ENCODE assay signal across 11 cellular contexts in the genomic region with DNA sequence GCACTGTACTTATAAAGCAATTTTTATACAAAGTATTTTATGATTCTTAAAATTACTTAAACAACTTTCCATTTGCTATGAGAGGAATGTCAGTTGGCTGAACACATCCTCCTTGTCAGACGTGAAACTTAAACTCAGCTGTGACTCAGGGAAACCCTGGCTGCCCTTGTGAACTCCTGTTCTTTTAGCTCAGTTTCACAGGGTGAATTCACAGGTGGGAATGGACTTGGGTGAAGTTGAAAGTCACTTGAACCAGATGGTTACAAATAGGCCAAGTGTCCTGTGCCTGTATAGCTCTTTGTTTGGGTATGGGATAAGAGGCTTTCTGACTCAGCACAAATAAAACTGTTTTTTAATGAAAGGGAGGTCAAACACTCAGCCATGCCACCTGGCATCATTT.
DNase-seq lines count a peak whose midpoint lies in the region; ATAC-seq and TF ChIP-seq lines count a peak whose summit lies in the region.
"Had no signal": no experiment of that assay in that cellular context is flagged by ENCODE, and none has a peak within 500 bp of the region (broad histone marks: within the 10 kb centered on the region; RNA-seq: fewer than 3 reads in every experiment).

No MANE protein-coding gene starts in this region.

- no peaks in the 10 kb centered on the region for H3K9me2 ChIP-seq in GM23248 (ENCODE audit: insufficient read depth)

- H3K36me3 ChIP-seq in GM23248 (ENCODE audit: low read depth) (no peaks in the 10 kb centered on the region), skeletal muscle tissue (ENCODE audit: control insufficient read depth in 3 of 3, insufficient read depth in 3 of 3, low read length in 3 of 3) (no peaks in the 10 kb centered on the region)

- no peak overlapping the region for H3K9ac ChIP-seq in GM23248
- no peak overlapping the region for H3K9ac ChIP-seq in skeletal muscle tissue (ENCODE audit: low read depth in 1 of 3, low read length in 3 of 3)

- no peak for TF ChIP-seq CTCF in fibroblast of the aortic adventitia (IDR thresholded peaks at IDR 0.05; ENCODE audit: insufficient read depth, low read length)

- in situ Hi-C loops in GM23248 (cut with MboI), result loop anchor here (25.0 kb wide), 1 partner anchor 213 kb away; the partner anchor contains the start of gene TMEM47

- H4K20me1 ChIP-seq in GM23248 (ENCODE audit: insufficient read depth), result no peaks in the 10 kb centered on the region

- H3K27me3 ChIP-seq in GM23248 (replicated peaks; ENCODE audit: insufficient read depth), result no peaks in the 10 kb centered on the region
- H3K27me3 ChIP-seq in skeletal muscle tissue (ENCODE audit: control insufficient read depth in 3 of 3, insufficient read depth in 3 of 3, low read length in 3 of 3), result no peaks in the 10 kb centered on the region

- no peaks in the 10 kb centered on the region for H3K79me2 ChIP-seq in GM23248 (ENCODE audit: insufficient read depth)

- WGBS in GM23248 (ENCODE audit: low coverage in 1 of 2, low lambda C conversion rate in 2 of 2, missing lambda C conversion rate in 2 of 2), 2 experiments, result 0% methylated on average over 1 of the region's 1 CpG

- H3K27ac ChIP-seq in GM23248 (peak overlapping the region; percentile 46), skeletal muscle tissue (ENCODE audit: low read depth, low read length) (peak overlapping the region; percentile 37)

- H3K4me1 ChIP-seq in GM23248 (ENCODE audit: insufficient read depth) (peaks cover 36% of the 10 kb centered on the region), skeletal muscle tissue (ENCODE audit: control insufficient read depth in 3 of 3, insufficient read depth in 3 of 3, low read length in 3 of 3) (peaks cover 0 to 6% (median 2%) of the 10 kb centered on the region in 3 donors)

- peak; percentile 61 for DNase-seq in GM23248
- DNase-seq in SHP77 (lab: John Stamatoyannopoulos, UW), result peak; percentile 48 to 53
- DNase-seq in fibroblast of the aortic adventitia (ENCODE audit: low read depth), result peak; percentile 72
- DNase-seq in cerebellar cortex (ENCODE audit: low spot score), result no peak
- DNase-seq: activated naive CD8-positive, alpha-beta T cell treated with anti-CD3 and anti-CD28 coated beads, Interleukin-2, amount 50 U/mL, for 24 hours; DND-41; NCI-H1694 treated with DMSO at 0.1 percent for 48 hours had no signal

- no peak overlapping the region for H2AFZ ChIP-seq in GM23248

- H3K4me2 ChIP-seq in GM23248 (ENCODE audit: unreplicated experiment), result no peak overlapping the region

- H3K9me3 ChIP-seq in GM23248 (ENCODE audit: low read depth) (no peaks in the 10 kb centered on the region), skeletal muscle tissue (ENCODE audit: control insufficient read depth in 3 of 3, low read length in 3 of 3) (no peaks in the 10 kb centered on the region)

- H3K4me3 ChIP-seq in GM23248 (0 out of 2 replicates have a peak overlapping the region, but pooled peaks have one; percentile 7), fibroblast of the aortic adventitia (ENCODE audit: low read depth, low read length) (no peak overlapping the region), skeletal muscle tissue (ENCODE audit: low read length in 3 of 3) (no peak overlapping the region)

- no peak for ATAC-seq in GM21619 (IDR thresholded peaks at IDR 0.05; ENCODE audit: unreplicated experiment)
- no peak for ATAC-seq in HG03135 (IDR thresholded peaks at IDR 0.05; ENCODE audit: unreplicated experiment)
- ATAC-seq: activated naive CD8-positive, alpha-beta T cell treated with anti-CD3 and anti-CD28 coated beads, Interleukin-2, amount 50 U/mL, for 24 hours; natural killer cell treated with Interleukin-12 subunit alpha and Interleukin-12 subunit beta and Interleukin-15 and Interleukin-18, amount 100 ng/mL, for 72 hours had no signal

- peaks cover 12% of the 10 kb centered on the region for H3F3A ChIP-seq in GM23248 (ENCODE audit: insufficient read depth)
